ENCODE assay signal across 8 cellular contexts in the genomic region with DNA sequence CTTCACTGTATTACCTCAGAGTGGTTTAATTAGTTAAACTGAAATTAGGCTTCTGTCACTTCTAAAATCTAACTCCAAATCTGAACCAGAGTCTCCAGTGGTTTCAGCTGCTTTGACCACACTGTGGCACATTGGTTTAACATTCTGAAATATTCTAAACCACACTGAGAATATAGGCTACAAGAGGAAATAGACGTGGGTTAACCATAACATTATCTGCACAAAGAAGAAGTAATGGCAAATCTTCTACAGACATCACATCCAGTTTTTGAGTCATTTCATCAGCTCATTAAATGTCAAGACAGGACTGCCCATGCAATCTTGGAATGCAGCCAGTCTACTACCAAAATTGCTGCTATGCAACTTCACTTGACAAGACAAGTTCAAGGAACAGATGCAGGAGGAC.
DNase-seq lines count a peak whose midpoint lies in the region; ATAC-seq, FAIRE-seq and TF ChIP-seq lines count a peak whose summit lies in the region.

No MANE protein-coding gene starts in this region.

- FAIRE-seq in endothelial cell of umbilical vein (lab: Jason Lieb, UNC): no peak

- peaks cover 3% of the 10 kb centered on the region for H4K20me1 ChIP-seq in endothelial cell of umbilical vein (replicated peaks; ENCODE audit: control insufficient read depth, extremely low read depth, insufficient read depth, low read length)

- H3K36me3 ChIP-seq in endothelial cell of umbilical vein (ENCODE audit: control insufficient read depth in 2 of 2, extremely low read depth in 1 of 2, insufficient read depth in 2 of 2, low read length in 2 of 2): no peaks in the 10 kb centered on the region

- dilution Hi-C loops in endothelial cell of umbilical vein (cut with MboI; ENCODE audit: extremely low pct_ligation_motif_present, low sequenced_read_pairs): no loop called here

- H3K9me3 ChIP-seq in endothelial cell of umbilical vein (replicated peaks; ENCODE audit: control insufficient read depth, insufficient read depth, low read length): no peaks in the 10 kb centered on the region

- TF ChIP-seq POLR2A in endothelial cell of umbilical vein (IDR thresholded peaks at IDR 0.05; ENCODE audit: low read depth, low read length): no peak

- H3K27me3 ChIP-seq in endothelial cell of umbilical vein (ENCODE audit: control insufficient read depth in 2 of 2, insufficient read depth in 2 of 2, low read length in 2 of 2): no peaks in the 10 kb centered on the region

- no peak overlapping the region for H3K4me3 ChIP-seq in endothelial cell of umbilical vein (replicated peaks in 1 of 3; ENCODE audit: insufficient read depth in 1 of 3, low read depth in 1 of 3, low read length in 3 of 3)

- POLR2A ChIA-PET in endothelial cell of umbilical vein (lab: Charles Lee): no interaction called here

- no TSS peak for BruUV-seq in endothelial cell of umbilical vein (replicated peaks; lab: Mats Ljungman, UMichigan)

- no peaks in the 10 kb centered on the region for H3K9me1 ChIP-seq in endothelial cell of umbilical vein (replicated peaks; ENCODE audit: control insufficient read depth, extremely low read depth, insufficient read depth, low read length)

- H3K79me2 ChIP-seq in endothelial cell of umbilical vein (ENCODE audit: control insufficient read depth, insufficient read depth, low read length): no peaks in the 10 kb centered on the region

- H3K9ac ChIP-seq in endothelial cell of umbilical vein (replicated peaks; ENCODE audit: extremely low read depth, insufficient read depth, low read length): no peak overlapping the region

- intact Hi-C loops in endothelial cell of umbilical vein (cut with micrococcal nuclease): no loop called here

- H2AFZ ChIP-seq in endothelial cell of umbilical vein (ENCODE audit: low read depth, low read length): no peak overlapping the region

- DNase-seq in M059J (ENCODE audit: low read depth) (peak; percentile 80), endothelial cell of umbilical vein (ENCODE audit: low read depth, low spot score) (peak; percentile 9), UCSD-AML1 (lab: John Stamatoyannopoulos, UW; ENCODE audit: unreplicated experiment) (no peak), NCI-H82 (lab: John Stamatoyannopoulos, UW) (no peak), cerebellar nuclear complex (lab: John Stamatoyannopoulos, UW) (no peak)

- H3K4me1 ChIP-seq in endothelial cell of umbilical vein (ENCODE audit: control insufficient read depth, extremely low read depth, insufficient read depth, low read length): no peaks in the 10 kb centered on the region

- TF ChIP-seq CTCF in endothelial cell of umbilical vein (IDR thresholded peaks at IDR 0.05; ENCODE audit: extremely low read depth in 1 of 2, insufficient read depth in 1 of 2, low read depth in 1 of 2, low read length in 2 of 2): no peak

- no peak overlapping the region for H3K27ac ChIP-seq in endothelial cell of umbilical vein (ENCODE audit: insufficient read depth, low read depth, low read length)

- ATAC-seq in GM18498 (IDR thresholded peaks at IDR 0.05; ENCODE audit: unreplicated experiment) (peak; percentile 86), GM21528 (IDR thresholded peaks at IDR 0.05; ENCODE audit: low FRiP score, unreplicated experiment) (peak; percentile 78), HG03045 (IDR thresholded peaks at IDR 0.05; ENCODE audit: unreplicated experiment) (no peak)

- CTCF ChIA-PET in endothelial cell of umbilical vein (lab: Charles Lee): interaction anchor here (1.1 to 1.3 kb wide), 2 partner anchors 10 to 67 kb away, joined by 5 to 7 read pairs; no protein-coding TSS in a partner anchor

- H3K4me2 ChIP-seq in endothelial cell of umbilical vein (ENCODE audit: insufficient read depth, low read length): no peak overlapping the region

TF ChIP-seq in endothelial cell of umbilical vein, 7 proteins besides CTCF, POLR2A, EP300 and RAD21:
- TF ChIP-seq FOS (IDR thresholded peaks at IDR 0.05; ENCODE audit: borderline replicate concordance, insufficient read depth, low read length): no peak

Comparison
In these comparisons a context has a peak if more than half of its experiments do, and no peak if none do; other contexts are left out.
1. DNase-seq: peak in M059J (single experiment) and endothelial cell of umbilical vein (single experiment); none in UCSD-AML1 (single experiment), NCI-H82 (single experiment) and cerebellar nuclear complex (0 of 2).